In genomic region chr19:41223431-41224234, GRCh38 we compare ENCODE assay signal across 1 cellular context.
TF ChIP-seq lines count a peak whose summit lies in the region.

No MANE protein-coding gene starts in this region.

TF ChIP-seq in H1, 55 proteins besides CTCF, POLR2A, EP300 and RAD21:
- TF ChIP-seq RXRA (IDR thresholded peaks at IDR 0.05; ENCODE audit: insufficient read depth, low read depth, low read length) (no peak), TAF7 (optimal IDR thresholded peaks at IDR 0.05; ENCODE audit: borderline replicate concordance, low read depth, low read length) (peak; percentile 54), NANOG (IDR thresholded peaks at IDR 0.05; ENCODE audit: insufficient read depth, low read depth, low read length, poor library complexity, severe bottlenecking) (no peak), PHF8 (conservative IDR thresholded peaks at IDR 0.05; ENCODE audit: low read depth, low read length) (no peak), SAP30 (IDR thresholded peaks at IDR 0.05; ENCODE audit: insufficient read depth, insufficient replicate concordance, low read length) (no peak), BCL11A (IDR thresholded peaks at IDR 0.05; ENCODE audit: low read depth in 2 of 2, low read length in 2 of 2) (no peak), SP4 (IDR thresholded peaks at IDR 0.05; ENCODE audit: low read length) (no peak), KDM1A (IDR thresholded peaks at IDR 0.05; ENCODE audit: borderline replicate concordance, low read length) (no peak), FOSL1 (IDR thresholded peaks at IDR 0.05; ENCODE audit: insufficient read depth, low read depth, low read length) (no peak), JUND (IDR thresholded peaks at IDR 0.05; ENCODE audit: low read length) (peak; percentile 82), HDAC2 (IDR thresholded peaks at IDR 0.05; ENCODE audit: borderline replicate concordance in 1 of 2, low read depth in 2 of 2, low read length in 2 of 2) (no peak), SUZ12 (IDR thresholded peaks at IDR 0.05; ENCODE audit: low read length) (no peak), SRF (IDR thresholded peaks at IDR 0.05; ENCODE audit: low read depth, low read length) (no peak), EGR1 (IDR thresholded peaks at IDR 0.05; ENCODE audit: borderline replicate concordance, low read depth, low read length) (no peak), CREB1 (IDR thresholded peaks at IDR 0.05) (no peak), GABPA (IDR thresholded peaks at IDR 0.05; ENCODE audit: borderline replicate concordance, insufficient read depth, low read length) (no peak), RBBP5 (IDR thresholded peaks at IDR 0.05; ENCODE audit: borderline replicate concordance, low read depth, low read length) (no peak), CTBP2 (IDR thresholded peaks at IDR 0.05; ENCODE audit: borderline replicate concordance, insufficient read depth, insufficient read length, low read length) (no peak), SIN3A (conservative IDR thresholded peaks at IDR 0.05 in 1 of 2, IDR thresholded peaks at IDR 0.05 in 1 of 2; ENCODE audit: low read depth in 1 of 2, low read length in 2 of 2) (0 out of 4 replicates have a peak, but pooled peaks of 1 of the 2 experiments have one; percentile 57), CHD7 (IDR thresholded peaks at IDR 0.05; ENCODE audit: insufficient replicate concordance, low read length) (no peak), CBX5 (IDR thresholded peaks at IDR 0.05; ENCODE audit: low read depth, low read length) (no peak), CEBPB (IDR thresholded peaks at IDR 0.05; ENCODE audit: low read depth, low read length) (no peak), ASH2L (IDR thresholded peaks at IDR 0.05; ENCODE audit: low read length) (no peak), CHD2 (IDR thresholded peaks at IDR 0.05; ENCODE audit: low read length) (no peak), NRF1 (IDR thresholded peaks at IDR 0.05; ENCODE audit: low read depth, low read length) (no peak), KDM4A (IDR thresholded peaks at IDR 0.05; ENCODE audit: low read depth, low read length, severe bottlenecking) (no peak), USF2 (IDR thresholded peaks at IDR 0.05; ENCODE audit: low read length) (no peak), RFX5 (IDR thresholded peaks at IDR 0.05; ENCODE audit: borderline replicate concordance, low read depth, low read length) (no peak; the same call in 1 of the 2 replicates), SP2 (IDR thresholded peaks at IDR 0.05; ENCODE audit: low read length) (no peak), SIRT6 (IDR thresholded peaks at IDR 0.05; ENCODE audit: low read length) (no peak), ATF2 (IDR thresholded peaks at IDR 0.05; ENCODE audit: low read length) (no peak), RNF2 (IDR thresholded peaks at IDR 0.05; ENCODE audit: borderline replicate concordance, low read depth, low read length, missing control alignments, poor library complexity, severe bottlenecking) (no peak), TAF1 (IDR thresholded peaks at IDR 0.05; ENCODE audit: low read depth, low read length) (peak; percentile 55; the same call in 1 of the 2 replicates), POLR2AphosphoS5 (IDR thresholded peaks at IDR 0.05; ENCODE audit: low read depth, low read length) (peak; percentile 46; the same call in 1 of the 2 replicates), MAFK (IDR thresholded peaks at IDR 0.05; ENCODE audit: low read depth, low read length) (peak; percentile 52; the same call in 1 of the 2 replicates), GTF2F1 (IDR thresholded peaks at IDR 0.05; ENCODE audit: borderline replicate concordance, low read depth, low read length) (no peak), TCF12 (IDR thresholded peaks at IDR 0.05; ENCODE audit: low read depth, low read length) (0 out of 2 replicates have a peak, but pooled peaks have one; percentile 24), CBX8 (IDR thresholded peaks at IDR 0.05; ENCODE audit: borderline replicate concordance, low read depth, low read length) (no peak), KDM5A (IDR thresholded peaks at IDR 0.05; ENCODE audit: low read length) (no peak), EZH2 (IDR thresholded peaks at IDR 0.05; ENCODE audit: low read depth, low read length, severe bottlenecking) (no peak), CHD1 (IDR thresholded peaks at IDR 0.05; ENCODE audit: low read depth, low read length) (no peak), SIX5 (IDR thresholded peaks at IDR 0.05; ENCODE audit: low read depth, low read length) (no peak), TBP (IDR thresholded peaks at IDR 0.05; ENCODE audit: low read depth, low read length) (peak; percentile 49; the same call in 1 of the 2 replicates), SP1 (IDR thresholded peaks at IDR 0.05; ENCODE audit: low read depth, low read length) (peak; percentile 92), ZNF274 (IDR thresholded peaks at IDR 0.05; ENCODE audit: borderline replicate concordance, extremely low read depth, low read length) (no peak), HDAC6 (IDR thresholded peaks at IDR 0.05; ENCODE audit: low read depth, low read length) (no peak), YY1 (IDR thresholded peaks at IDR 0.05; ENCODE audit: low read depth, low read length) (no peak), BACH1 (IDR thresholded peaks at IDR 0.05; ENCODE audit: low read length) (peak; percentile 84), POU5F1 (IDR thresholded peaks at IDR 0.05; ENCODE audit: low read depth, low read length) (no peak), BRCA1 (IDR thresholded peaks at IDR 0.05; ENCODE audit: low read depth, low read length) (no peak), TEAD4 (IDR thresholded peaks at IDR 0.05; ENCODE audit: low read depth, low read length) (peak; percentile 99), JUN (IDR thresholded peaks at IDR 0.05; ENCODE audit: low read depth, low read length) (0 out of 2 replicates have a peak, but pooled peaks have one; percentile 52)
- TF ChIP-seq, protein P1, sequence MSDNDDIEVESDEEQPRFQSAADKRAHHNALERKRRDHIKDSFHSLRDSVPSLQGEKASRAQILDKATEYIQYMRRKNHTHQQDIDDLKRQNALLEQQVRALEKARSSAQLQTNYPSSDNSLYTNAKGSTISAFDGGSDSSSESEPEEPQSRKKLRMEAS (IDR thresholded peaks at IDR 0.05) = peak; percentile 72; the same call in 1 of the 2 replicates
- TF ChIP-seq, protein P2, sequence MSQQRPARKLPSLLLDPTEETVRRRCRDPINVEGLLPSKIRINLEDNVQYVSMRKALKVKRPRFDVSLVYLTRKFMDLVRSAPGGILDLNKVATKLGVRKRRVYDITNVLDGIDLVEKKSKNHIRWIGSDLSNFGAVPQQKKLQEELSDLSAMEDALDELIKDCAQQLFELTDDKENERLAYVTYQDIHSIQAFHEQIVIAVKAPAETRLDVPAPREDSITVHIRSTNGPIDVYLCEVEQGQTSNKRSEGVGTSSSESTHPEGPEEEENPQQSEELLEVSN (IDR thresholded peaks at IDR 0.05) = 0 out of 2 replicates have a peak, but pooled peaks have one; percentile 17
- TF ChIP-seq, protein P3, sequence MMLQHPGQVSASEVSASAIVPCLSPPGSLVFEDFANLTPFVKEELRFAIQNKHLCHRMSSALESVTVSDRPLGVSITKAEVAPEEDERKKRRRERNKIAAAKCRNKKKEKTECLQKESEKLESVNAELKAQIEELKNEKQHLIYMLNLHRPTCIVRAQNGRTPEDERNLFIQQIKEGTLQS (IDR thresholded peaks at IDR 0.05; ENCODE audit: insufficient read depth, low read depth, low read length) = no peak
